In genomic region chr9:84785766-84786547, GRCh38 we compare ENCODE assay signal across 20 cellular contexts.
"Had no signal": no experiment of that assay in that cellular context is flagged by ENCODE, and none has a peak within 500 bp of the region (broad histone marks: within the 10 kb centered on the region; RNA-seq: fewer than 3 reads in every experiment).

No MANE protein-coding gene starts in this region.

- H3K27ac ChIP-seq: body of pancreas, right atrium auricular region, tibial artery had no signal

- H3K4me3 ChIP-seq: body of pancreas, right atrium auricular region, tibial artery had no signal

- DNase-seq: activated CD4-positive, alpha-beta memory T cell treated with anti-CD3 and anti-CD28 coated beads, Interleukin-2, amount 10 ng/mL, durations not matched to agents 7 days and 5 days; activated CD4-positive, alpha-beta T cell treated with anti-CD3 and anti-CD28 coated beads for 36 hours; activated CD8-positive, alpha-beta memory T cell treated with anti-CD3 and anti-CD28 coated beads, Interleukin-2, amount 10 ng/mL, durations not matched to agents 7 days and 5 days; activated naive CD4-positive, alpha-beta T cell; activated naive CD8-positive, alpha-beta T cell treated with anti-CD3 and anti-CD28 coated beads, Interleukin-2, amount 10 ng/mL, durations not matched to agents 7 days and 5 days; body of pancreas; effector memory CD8-positive, alpha-beta T cell; foreskin fibroblast; immature natural killer cell; kidney glomerular epithelial cell; left ventricle myocardium superior; naive thymus-derived CD4-positive, alpha-beta T cell; stimulated activated CD4-positive, alpha-beta T cell treated with anti-CD3 and anti-CD28 coated beads, Interleukin-2, amount 100 ng/mL, for 24 hours; stimulated activated naive CD4-positive, alpha-beta T cell treated with Interleukin-2 at 50 U/mL for 16 hours; tibial artery had no signal

- H3K27ac Mint-ChIP-seq: activated CD4-positive, alpha-beta memory T cell treated with anti-CD3 and anti-CD28 coated beads, Interleukin-2, amount 10 ng/mL, durations not matched to agents 7 days and 5 days; activated CD4-positive, alpha-beta T cell treated with anti-CD3 and anti-CD28 coated beads for 36 hours; activated CD8-positive, alpha-beta memory T cell treated with anti-CD3 and anti-CD28 coated beads, Interleukin-2, amount 10 ng/mL, durations not matched to agents 7 days and 5 days; activated naive CD8-positive, alpha-beta T cell treated with anti-CD3 and anti-CD28 coated beads, Interleukin-2, amount 10 ng/mL, durations not matched to agents 7 days and 5 days; activated T-helper 17 cell treated with anti-CD3 and anti-CD28 coated beads, Interleukin-2, amount 50 U/mL, for 72 hours; effector memory CD8-positive, alpha-beta T cell; immature natural killer cell; memory B cell; naive thymus-derived CD4-positive, alpha-beta T cell; progenitor cell of endocrine pancreas; T-helper 2 cell treated with Interferon-gamma antibody and Interleukin-4, amounts not matched to agents 5 μg/mL and 100 μg/mL, for 36 hours had no signal

- H3K27me3 Mint-ChIP-seq: activated naive CD8-positive, alpha-beta T cell treated with anti-CD3 and anti-CD28 coated beads, Interleukin-2, amount 10 ng/mL, durations not matched to agents 7 days and 5 days had no signal

- H3K9me3 ChIP-seq: body of pancreas, right atrium auricular region, tibial artery had no signal

- ATAC-seq: activated CD4-positive, alpha-beta T cell treated with anti-CD3 and anti-CD28 coated beads for 36 hours; activated CD8-positive, alpha-beta memory T cell treated with anti-CD3 and anti-CD28 coated beads, Interleukin-2, amount 10 ng/mL, durations not matched to agents 7 days and 5 days; activated T-helper 17 cell treated with anti-CD3 and anti-CD28 coated beads, Interleukin-2, amount 50 U/mL, for 72 hours; body of pancreas; effector memory CD8-positive, alpha-beta T cell; left ventricle myocardium superior; naive thymus-derived CD4-positive, alpha-beta T cell had no signal

- H3K4me3 Mint-ChIP-seq: activated CD4-positive, alpha-beta memory T cell treated with anti-CD3 and anti-CD28 coated beads, Interleukin-2, amount 10 ng/mL, durations not matched to agents 7 days and 5 days; activated CD4-positive, alpha-beta T cell treated with anti-CD3 and anti-CD28 coated beads for 36 hours; activated CD8-positive, alpha-beta memory T cell treated with anti-CD3 and anti-CD28 coated beads, Interleukin-2, amount 10 ng/mL, durations not matched to agents 7 days and 5 days; activated naive CD8-positive, alpha-beta T cell treated with anti-CD3 and anti-CD28 coated beads, Interleukin-2, amount 10 ng/mL, durations not matched to agents 7 days and 5 days; activated T-helper 17 cell treated with anti-CD3 and anti-CD28 coated beads, Interleukin-2, amount 50 U/mL, for 72 hours; effector memory CD8-positive, alpha-beta T cell; immature natural killer cell; memory B cell; naive thymus-derived CD4-positive, alpha-beta T cell; T-helper 2 cell treated with Interferon-gamma antibody and Interleukin-4, amounts not matched to agents 5 μg/mL and 100 μg/mL, for 36 hours had no signal

- H3K27me3 ChIP-seq: body of pancreas, right atrium auricular region, tibial artery had no signal

- H3K36me3 Mint-ChIP-seq: activated CD8-positive, alpha-beta memory T cell treated with anti-CD3 and anti-CD28 coated beads, Interleukin-2, amount 10 ng/mL, durations not matched to agents 7 days and 5 days; activated naive CD8-positive, alpha-beta T cell treated with anti-CD3 and anti-CD28 coated beads, Interleukin-2, amount 10 ng/mL, durations not matched to agents 7 days and 5 days; immature natural killer cell; memory B cell; naive thymus-derived CD4-positive, alpha-beta T cell had no signal

- H3K36me3 ChIP-seq: right atrium auricular region, tibial artery had no signal

- H3K4me1 ChIP-seq: body of pancreas, right atrium auricular region had no signal

- H3K9me3 Mint-ChIP-seq: activated CD4-positive, alpha-beta memory T cell treated with anti-CD3 and anti-CD28 coated beads, Interleukin-2, amount 10 ng/mL, durations not matched to agents 7 days and 5 days; activated T-helper 17 cell treated with anti-CD3 and anti-CD28 coated beads, Interleukin-2, amount 50 U/mL, for 72 hours; immature natural killer cell; memory B cell; T-helper 2 cell treated with Interferon-gamma antibody and Interleukin-4, amounts not matched to agents 5 μg/mL and 100 μg/mL, for 36 hours had no signal

- H3K4me1 Mint-ChIP-seq: activated CD4-positive, alpha-beta T cell treated with anti-CD3 and anti-CD28 coated beads for 36 hours; activated CD8-positive, alpha-beta memory T cell treated with anti-CD3 and anti-CD28 coated beads, Interleukin-2, amount 10 ng/mL, durations not matched to agents 7 days and 5 days; activated naive CD8-positive, alpha-beta T cell treated with anti-CD3 and anti-CD28 coated beads, Interleukin-2, amount 10 ng/mL, durations not matched to agents 7 days and 5 days; activated T-helper 17 cell treated with anti-CD3 and anti-CD28 coated beads, Interleukin-2, amount 50 U/mL, for 72 hours; immature natural killer cell; memory B cell had no signal
